Comparison of ENCODE assay signal across 8 cellular contexts in the genomic region with DNA sequence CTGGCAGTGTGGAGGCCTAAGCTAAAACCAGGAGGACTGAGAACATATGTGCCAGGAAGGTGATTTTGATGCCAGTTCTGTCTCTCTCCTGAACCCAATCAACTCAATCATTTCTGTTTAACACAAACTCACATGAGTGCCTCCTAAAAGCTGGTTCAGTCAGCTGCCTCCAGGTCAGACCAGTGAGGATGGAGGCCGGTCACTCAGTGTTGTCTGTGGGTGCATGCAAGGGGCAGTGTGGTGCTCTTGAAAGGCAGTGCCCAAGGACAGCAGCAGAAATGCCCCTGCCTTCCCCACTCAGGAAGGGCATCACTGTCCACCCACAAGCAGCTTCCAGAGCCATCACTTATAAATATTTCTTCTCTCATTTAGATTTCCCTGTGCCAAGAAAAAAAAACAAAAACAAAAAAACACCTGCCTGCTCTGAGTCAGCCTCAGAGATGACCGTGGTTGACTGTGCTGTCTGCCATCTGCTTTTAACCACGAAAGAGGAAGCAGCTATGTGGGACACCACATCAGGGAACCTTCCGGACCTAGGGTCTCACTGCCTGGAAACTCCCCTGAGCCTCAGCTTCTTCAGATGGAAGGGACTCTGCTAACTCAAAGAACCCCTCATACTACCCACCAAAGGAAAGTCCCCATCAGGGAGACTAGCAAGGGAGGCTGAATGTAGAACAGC. TPM values are rescaled to one million over a fixed set of nuclear protein-coding genes. Genes with fewer than 3 reads are reported as not detected.
DNase-seq lines count a peak whose midpoint lies in the region; ATAC-seq and TF ChIP-seq lines count a peak whose summit lies in the region.

No MANE protein-coding gene starts in this region.

- H3K27ac Mint-ChIP-seq in natural killer cell, result peak overlapping the region; percentile 89 to 90

- no peak for TF ChIP-seq POLR2A in tibial nerve (IDR thresholded peaks at IDR 0.05)

- H3K27ac ChIP-seq in HL-60 (replicated peaks) (peak overlapping the region; percentile 63), tibial nerve (peak overlapping the region in 3 of 4 donors; percentile 45 to 77 (median 64))

- in situ Hi-C loops in astrocyte of the spinal cord (cut with HindIII; ENCODE audit: low sequenced_read_pairs), result no loop called here

- H3K36me3 ChIP-seq in tibial nerve, result no peaks in the 10 kb centered on the region

- H3K4me3 Mint-ChIP-seq in natural killer cell, result peak overlapping the region; percentile 80

- peaks cover 0 to 70% (median 46%) of the 10 kb centered on the region in 4 donors for H3K4me1 ChIP-seq in tibial nerve

- H3K27me3 ChIP-seq in HL-60 (ENCODE audit: insufficient read depth, poor library complexity, severe bottlenecking) (no peaks in the 10 kb centered on the region), tibial nerve (no peaks in the 10 kb centered on the region)

- H3K4me3 ChIP-seq in HL-60 (replicated peaks; ENCODE audit: insufficient read depth, low read length), result no peak overlapping the region
- no peak overlapping the region for H3K4me3 ChIP-seq in astrocyte of the spinal cord (ENCODE audit: low read depth, low read length)
- H3K4me3 ChIP-seq in tibial nerve, result no peak overlapping the region

- no peaks in the 10 kb centered on the region for H3K27me3 Mint-ChIP-seq in natural killer cell (ENCODE audit: low read depth in 2 of 2)

- no peaks in the 10 kb centered on the region for H3K9me3 Mint-ChIP-seq in natural killer cell

- intact Hi-C loops in natural killer cell (cut with micrococcal nuclease), result loop anchor here (10.0 kb wide), 1 partner anchor 432 kb away; a partner anchor contains a TSS

- H3K4me1 Mint-ChIP-seq in natural killer cell, result peaks cover 83 to 86% of the 10 kb centered on the region in 2 donors

- H3K9me3 ChIP-seq in tibial nerve, result no peaks in the 10 kb centered on the region

- TF ChIP-seq CTCF in HL-60 (IDR thresholded peaks at IDR 0.05; ENCODE audit: insufficient read depth, low read length) (no peak), astrocyte of the spinal cord (IDR thresholded peaks at IDR 0.05; ENCODE audit: low read depth, low read length) (no peak), natural killer cell (IDR thresholded peaks at IDR 0.05) (no peak), tibial nerve (IDR thresholded peaks at IDR 0.05) (no peak)

- ATAC-seq in GM21360 (IDR thresholded peaks at IDR 0.05; ENCODE audit: unreplicated experiment) (peak; percentile 54), natural killer cell (peak; percentile 68 to 89 (median 84))

- DNase-seq in COLO668 (lab: John Stamatoyannopoulos, UW; ENCODE audit: unreplicated experiment) (peak; percentile 37), HL-60 (ENCODE audit: low read depth in 1 of 2, low spot score in 1 of 2) (peak; percentile 61 to 87), T-helper 2 cell (peak; percentile 24 to 96 (median 68)), astrocyte of the spinal cord (ENCODE audit: low read depth, low spot score) (peak; percentile 60), natural killer cell (peak; percentile 66), tibial nerve (ENCODE audit: low spot score in 2 of 2) (peak in 1 of 2 donors; percentile 13), NCI-H526 (lab: John Stamatoyannopoulos, UW) (no peak)

- TF ChIP-seq EP300 in tibial nerve (IDR thresholded peaks at IDR 0.05), result peak in 1 of 2 donors; percentile 14

- 72 to 85% methylated on average over 4 of the region's 4 CpGs for WGBS in tibial nerve, 2 donors

- H3K36me3 Mint-ChIP-seq in natural killer cell, result no peaks in the 10 kb centered on the region

RNA-seq across cellular contexts. Expression of a gene that starts 39.1 kb away (rescaled TPM):
- total RNA-seq in natural killer cell (100 to 1,000 TPM in 2 of 3 donors, 10 to 100 TPM in 1; 79.3 to 115 (median 110) TPM), tibial nerve (10 to 100 TPM; 49.2 to 58.5 (median 54.8) TPM)

Comparison
In these comparisons a context has a peak if more than half of its experiments do, and no peak if none do; other contexts are left out.
1. DNase-seq: peak in COLO668 (single experiment), HL-60 (2 of 2), T-helper 2 cell (5 of 5), astrocyte of the spinal cord (single experiment) and natural killer cell (single experiment); none in NCI-H526 (0 of 2).